27 cellular contexts compared by ENCODE assay signal in the genomic region with DNA sequence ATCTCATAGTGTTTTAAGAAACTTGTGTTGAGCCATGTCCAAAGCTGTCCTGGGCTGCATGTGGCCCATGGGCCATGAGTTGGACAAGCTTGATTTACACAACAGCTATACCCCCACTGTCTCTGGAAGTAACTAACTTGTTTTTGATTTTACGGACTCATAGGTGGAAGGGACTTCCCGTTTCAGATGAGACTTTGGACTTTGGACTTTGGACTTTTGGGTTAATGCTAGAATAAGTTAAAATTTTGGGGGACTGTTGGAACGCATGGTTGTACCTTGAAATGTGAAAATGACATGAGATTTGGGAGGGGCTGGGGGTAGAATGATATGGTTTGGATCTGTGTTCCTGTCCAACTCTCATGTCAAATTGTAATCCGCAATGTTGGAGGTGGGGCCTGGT.
"Had no signal": no experiment of that assay in that cellular context is flagged by ENCODE, and none has a peak within 500 bp of the region (broad histone marks: within the 10 kb centered on the region; RNA-seq: fewer than 3 reads in every experiment).

No MANE protein-coding gene starts in this region.

- H3K27me3 ChIP-seq: esophagus squamous epithelium had no signal

- H3K27ac Mint-ChIP-seq: activated B cell treated with CpG ODN at 0.5 μM for 24 hours; activated CD8-positive, alpha-beta T cell treated with anti-CD3 and anti-CD28 coated beads for 36 hours; activated naive CD8-positive, alpha-beta T cell; activated T-helper 17 cell treated with anti-CD3 and anti-CD28 coated beads, Interleukin-2, amount 50 U/mL, for 72 hours; effector memory CD8-positive, alpha-beta T cell had no signal

- H3K4me3 Mint-ChIP-seq: activated B cell treated with CpG ODN at 0.5 μM for 24 hours; activated CD8-positive, alpha-beta T cell treated with anti-CD3 and anti-CD28 coated beads for 36 hours; activated naive CD8-positive, alpha-beta T cell; activated T-cell treated with anti-CD3 and anti-CD28 coated beads, Interleukin-2, amount 50 U/mL, for 4 hours; activated T-helper 17 cell treated with anti-CD3 and anti-CD28 coated beads, Interleukin-2, amount 50 U/mL, for 72 hours; effector memory CD8-positive, alpha-beta T cell had no signal

- H3K4me3 ChIP-seq: esophagus squamous epithelium had no signal

- H3K4me1 ChIP-seq: esophagus squamous epithelium had no signal

- DNase-seq: activated B cell treated with CpG ODN at 0.5 μM for 24 hours; activated CD4-positive, alpha-beta T cell treated with anti-CD3 and anti-CD28 coated beads for 48 hours; activated CD4-positive, alpha-beta T cell treated with anti-CD3 and anti-CD28 coated beads, Interleukin-2, amount 50 U/mL, for 1 hour; activated CD4-positive, alpha-beta T cell treated with anti-CD3 and anti-CD28 coated beads, Interleukin-2, amount 50 U/mL, for 48 hours; activated CD8-positive, alpha-beta memory T cell treated with anti-CD3 and anti-CD28 coated beads for 24 hours; activated CD8-positive, alpha-beta T cell treated with anti-CD3 and anti-CD28 coated beads for 36 hours; activated effector memory CD4-positive, alpha-beta T cell treated with Interleukin-2 at 50 U/mL for 16 hours; activated gamma-delta T cell treated with Interleukin-2 at 50 U/mL for 16 hours; activated naive CD4-positive, alpha-beta T cell treated with anti-CD3 and anti-CD28 coated beads, Interleukin-2, amount 50 U/mL, for 16 hours; activated naive CD4-positive, alpha-beta T cell treated with Interleukin-2 at 50 U/mL for 16 hours; activated T-cell treated with anti-CD3 and anti-CD28 coated beads, Interleukin-2, amount 50 U/mL, for 4 hours; amniotic stem cell; anterior cingulate cortex; caudate nucleus; cortex of kidney; dermis blood vessel endothelial cell; effector CD4-positive, alpha-beta T cell; effector memory CD8-positive, alpha-beta T cell; esophagus squamous epithelium; foreskin melanocyte; head of caudate nucleus; T-helper 2 cell had no signal

- H3K27ac ChIP-seq: epithelial cell of prostate, esophagus squamous epithelium, VCaP had no signal

- H3K36me3 ChIP-seq: esophagus squamous epithelium had no signal

- ATAC-seq: activated CD4-positive, CD25-positive, alpha-beta regulatory T cell treated with anti-CD3 and anti-CD28 coated beads, Interleukin-2, amount 50 U/mL, for 24 hours; activated CD8-positive, alpha-beta T cell treated with anti-CD3 and anti-CD28 coated beads for 36 hours; activated T-cell treated with anti-CD3 and anti-CD28 coated beads, Interleukin-2, amount 50 U/mL, for 4 hours; activated T-helper 17 cell treated with anti-CD3 and anti-CD28 coated beads, Interleukin-2, amount 50 U/mL, for 72 hours; effector memory CD8-positive, alpha-beta T cell had no signal

- H3K4me1 Mint-ChIP-seq: activated B cell treated with CpG ODN at 0.5 μM for 24 hours; activated T-helper 17 cell treated with anti-CD3 and anti-CD28 coated beads, Interleukin-2, amount 50 U/mL, for 72 hours had no signal
